ENCODE assay signal across 1 cellular context in the genomic region with DNA sequence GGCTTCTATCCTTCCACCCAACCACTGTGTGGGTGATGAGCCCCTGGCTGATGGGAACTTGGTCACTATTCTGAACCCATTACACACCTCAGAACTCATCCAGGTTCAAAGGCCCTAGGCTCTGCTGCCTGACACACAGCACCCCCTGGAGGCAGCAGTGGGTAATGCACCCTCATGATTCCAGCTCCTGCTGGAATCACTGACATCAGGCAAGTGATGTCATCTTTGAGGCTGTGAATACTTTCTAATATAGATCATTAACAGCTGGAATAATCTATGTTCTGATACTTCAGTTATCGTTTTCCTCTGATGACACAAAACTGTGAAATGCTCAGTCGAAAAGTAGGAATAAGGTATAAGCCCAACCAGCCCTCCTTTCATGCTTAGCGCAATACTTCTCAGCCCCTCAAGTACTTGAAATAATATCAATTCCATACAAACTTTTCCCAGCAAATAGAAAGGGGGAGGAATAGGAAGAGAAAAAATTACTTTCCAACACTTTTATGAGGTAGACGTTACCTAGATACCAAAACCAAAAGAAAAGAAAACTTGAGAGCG.
A peak's percentile ranks its signal among the peaks of the same experiment; 100 is the strongest.
TF ChIP-seq lines count a peak whose summit lies in the region.

No MANE protein-coding gene starts in this region.

TF ChIP-seq in K562, 482 proteins besides CTCF, POLR2A, EP300 and RAD21:
- TF ChIP-seq, protein P1, sequence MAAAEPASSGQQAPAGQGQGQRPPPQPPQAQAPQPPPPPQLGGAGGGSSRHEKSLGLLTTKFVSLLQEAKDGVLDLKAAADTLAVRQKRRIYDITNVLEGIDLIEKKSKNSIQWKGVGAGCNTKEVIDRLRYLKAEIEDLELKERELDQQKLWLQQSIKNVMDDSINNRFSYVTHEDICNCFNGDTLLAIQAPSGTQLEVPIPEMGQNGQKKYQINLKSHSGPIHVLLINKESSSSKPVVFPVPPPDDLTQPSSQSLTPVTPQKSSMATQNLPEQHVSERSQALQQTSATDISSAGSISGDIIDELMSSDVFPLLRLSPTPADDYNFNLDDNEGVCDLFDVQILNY (CRISPR knock-in tag; IDR thresholded peaks at IDR 0.05) = no peak
- TF ChIP-seq CREB1 (IDR thresholded peaks at IDR 0.05) (no peak), CREB1 (CRISPR knock-in tag; IDR thresholded peaks at IDR 0.05) (no peak), NCOA2 (IDR thresholded peaks at IDR 0.05; ENCODE audit: partially characterized antibody in 2 of 2) (no peak), TCF7L2 (IDR thresholded peaks at IDR 0.05; ENCODE audit: low read depth, low read length) (no peak), ILF3 (IDR thresholded peaks at IDR 0.05; ENCODE audit: borderline replicate concordance) (no peak), JUND (IDR thresholded peaks at IDR 0.05; ENCODE audit: borderline replicate concordance, low read depth, low read length) (peak; percentile 79), JUND (tag; IDR thresholded peaks at IDR 0.05; ENCODE audit: borderline replicate concordance, low read depth, low read length) (peak; percentile 61), SMC3 (conservative IDR thresholded peaks at IDR 0.05; ENCODE audit: insufficient read depth, low read depth, low read length) (peak; percentile 96), ATF7 (IDR thresholded peaks at IDR 0.05) (peak; percentile 89), BHLHE40 (IDR thresholded peaks at IDR 0.05; ENCODE audit: low read length) (peak; percentile 20; the same call in 1 of the 2 replicates), ARID2 (IDR thresholded peaks at IDR 0.05) (peak; percentile 89; the same call in 1 of the 2 replicates), ATF1 (CRISPR knock-in tag; IDR thresholded peaks at IDR 0.05) (no peak), ATF1 (tag; IDR thresholded peaks at IDR 0.05) (peak; percentile 69), STAG1 (CRISPR knock-in tag; IDR thresholded peaks at IDR 0.05; ENCODE audit: borderline replicate concordance) (peak; percentile 54; the same call in 1 of the 2 replicates), RCOR1 (IDR thresholded peaks at IDR 0.05; ENCODE audit: borderline replicate concordance in 1 of 2, low read depth in 2 of 2, low read length in 2 of 2) (peak in 1 of 2 experiments; percentile 70; a peak in 2 of 4 replicates), DDX20 (tag; IDR thresholded peaks at IDR 0.05; ENCODE audit: low read depth) (no peak), CC2D1A (IDR thresholded peaks at IDR 0.05) (peak; percentile 51; the same call in 1 of the 2 replicates), RB1 (IDR thresholded peaks at IDR 0.05; ENCODE audit: low read depth) (peak; percentile 73; the same call in 1 of the 2 replicates), DNMT1 (IDR thresholded peaks at IDR 0.05) (no peak), ZNF24 (IDR thresholded peaks at IDR 0.05) (0 out of 2 replicates have a peak, but pooled peaks have one; percentile 8), CREM (IDR thresholded peaks at IDR 0.05; ENCODE audit: low read depth) (peak; percentile 44; the same call in 1 of the 2 replicates), KLF16 (IDR thresholded peaks at IDR 0.05) (peak; percentile 72; the same call in 1 of the 2 replicates), CTBP1 (IDR thresholded peaks at IDR 0.05; ENCODE audit: borderline replicate concordance) (peak; percentile 46; the same call in 1 of the 2 replicates), JUN (IDR thresholded peaks at IDR 0.05; ENCODE audit: borderline replicate concordance, low read depth, low read length) (peak; percentile 55; the same call in 1 of the 2 replicates), JUN (CRISPR knock-in tag; IDR thresholded peaks at IDR 0.05; ENCODE audit: borderline replicate concordance) (no peak)
- TF ChIP-seq, protein P2, sequence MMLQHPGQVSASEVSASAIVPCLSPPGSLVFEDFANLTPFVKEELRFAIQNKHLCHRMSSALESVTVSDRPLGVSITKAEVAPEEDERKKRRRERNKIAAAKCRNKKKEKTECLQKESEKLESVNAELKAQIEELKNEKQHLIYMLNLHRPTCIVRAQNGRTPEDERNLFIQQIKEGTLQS (IDR thresholded peaks at IDR 0.05) = peak; percentile 83
- TF ChIP-seq, protein P2 (CRISPR knock-in tag; conservative IDR thresholded peaks at IDR 0.05) = no peak
- TF ChIP-seq, protein P3, sequence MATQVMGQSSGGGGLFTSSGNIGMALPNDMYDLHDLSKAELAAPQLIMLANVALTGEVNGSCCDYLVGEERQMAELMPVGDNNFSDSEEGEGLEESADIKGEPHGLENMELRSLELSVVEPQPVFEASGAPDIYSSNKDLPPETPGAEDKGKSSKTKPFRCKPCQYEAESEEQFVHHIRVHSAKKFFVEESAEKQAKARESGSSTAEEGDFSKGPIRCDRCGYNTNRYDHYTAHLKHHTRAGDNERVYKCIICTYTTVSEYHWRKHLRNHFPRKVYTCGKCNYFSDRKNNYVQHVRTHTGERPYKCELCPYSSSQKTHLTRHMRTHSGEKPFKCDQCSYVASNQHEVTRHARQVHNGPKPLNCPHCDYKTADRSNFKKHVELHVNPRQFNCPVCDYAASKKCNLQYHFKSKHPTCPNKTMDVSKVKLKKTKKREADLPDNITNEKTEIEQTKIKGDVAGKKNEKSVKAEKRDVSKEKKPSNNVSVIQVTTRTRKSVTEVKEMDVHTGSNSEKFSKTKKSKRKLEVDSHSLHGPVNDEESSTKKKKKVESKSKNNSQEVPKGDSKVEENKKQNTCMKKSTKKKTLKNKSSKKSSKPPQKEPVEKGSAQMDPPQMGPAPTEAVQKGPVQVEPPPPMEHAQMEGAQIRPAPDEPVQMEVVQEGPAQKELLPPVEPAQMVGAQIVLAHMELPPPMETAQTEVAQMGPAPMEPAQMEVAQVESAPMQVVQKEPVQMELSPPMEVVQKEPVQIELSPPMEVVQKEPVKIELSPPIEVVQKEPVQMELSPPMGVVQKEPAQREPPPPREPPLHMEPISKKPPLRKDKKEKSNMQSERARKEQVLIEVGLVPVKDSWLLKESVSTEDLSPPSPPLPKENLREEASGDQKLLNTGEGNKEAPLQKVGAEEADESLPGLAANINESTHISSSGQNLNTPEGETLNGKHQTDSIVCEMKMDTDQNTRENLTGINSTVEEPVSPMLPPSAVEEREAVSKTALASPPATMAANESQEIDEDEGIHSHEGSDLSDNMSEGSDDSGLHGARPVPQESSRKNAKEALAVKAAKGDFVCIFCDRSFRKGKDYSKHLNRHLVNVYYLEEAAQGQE (CRISPR knock-in tag; IDR thresholded peaks at IDR 0.05; ENCODE audit: low read depth) = no peak
- TF ChIP-seq, protein P4, sequence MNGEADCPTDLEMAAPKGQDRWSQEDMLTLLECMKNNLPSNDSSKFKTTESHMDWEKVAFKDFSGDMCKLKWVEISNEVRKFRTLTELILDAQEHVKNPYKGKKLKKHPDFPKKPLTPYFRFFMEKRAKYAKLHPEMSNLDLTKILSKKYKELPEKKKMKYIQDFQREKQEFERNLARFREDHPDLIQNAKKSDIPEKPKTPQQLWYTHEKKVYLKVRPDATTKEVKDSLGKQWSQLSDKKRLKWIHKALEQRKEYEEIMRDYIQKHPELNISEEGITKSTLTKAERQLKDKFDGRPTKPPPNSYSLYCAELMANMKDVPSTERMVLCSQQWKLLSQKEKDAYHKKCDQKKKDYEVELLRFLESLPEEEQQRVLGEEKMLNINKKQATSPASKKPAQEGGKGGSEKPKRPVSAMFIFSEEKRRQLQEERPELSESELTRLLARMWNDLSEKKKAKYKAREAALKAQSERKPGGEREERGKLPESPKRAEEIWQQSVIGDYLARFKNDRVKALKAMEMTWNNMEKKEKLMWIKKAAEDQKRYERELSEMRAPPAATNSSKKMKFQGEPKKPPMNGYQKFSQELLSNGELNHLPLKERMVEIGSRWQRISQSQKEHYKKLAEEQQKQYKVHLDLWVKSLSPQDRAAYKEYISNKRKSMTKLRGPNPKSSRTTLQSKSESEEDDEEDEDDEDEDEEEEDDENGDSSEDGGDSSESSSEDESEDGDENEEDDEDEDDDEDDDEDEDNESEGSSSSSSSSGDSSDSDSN (IDR thresholded peaks at IDR 0.05; ENCODE audit: borderline replicate concordance in 1 of 2, low read depth in 2 of 2, low read length in 2 of 2) = 0 out of 4 replicates have a peak, but pooled peaks of 1 of the 2 experiments have one; percentile 23
- TF ChIP-seq, protein P5, sequence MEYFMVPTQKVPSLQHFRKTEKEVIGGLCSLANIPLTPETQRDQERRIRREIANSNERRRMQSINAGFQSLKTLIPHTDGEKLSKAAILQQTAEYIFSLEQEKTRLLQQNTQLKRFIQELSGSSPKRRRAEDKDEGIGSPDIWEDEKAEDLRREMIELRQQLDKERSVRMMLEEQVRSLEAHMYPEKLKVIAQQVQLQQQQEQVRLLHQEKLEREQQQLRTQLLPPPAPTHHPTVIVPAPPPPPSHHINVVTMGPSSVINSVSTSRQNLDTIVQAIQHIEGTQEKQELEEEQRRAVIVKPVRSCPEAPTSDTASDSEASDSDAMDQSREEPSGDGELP (CRISPR knock-in tag; IDR thresholded peaks at IDR 0.05; ENCODE audit: borderline replicate concordance) = peak; percentile 13; the same call in 1 of the 2 replicates
- TF ChIP-seq, protein P6, sequence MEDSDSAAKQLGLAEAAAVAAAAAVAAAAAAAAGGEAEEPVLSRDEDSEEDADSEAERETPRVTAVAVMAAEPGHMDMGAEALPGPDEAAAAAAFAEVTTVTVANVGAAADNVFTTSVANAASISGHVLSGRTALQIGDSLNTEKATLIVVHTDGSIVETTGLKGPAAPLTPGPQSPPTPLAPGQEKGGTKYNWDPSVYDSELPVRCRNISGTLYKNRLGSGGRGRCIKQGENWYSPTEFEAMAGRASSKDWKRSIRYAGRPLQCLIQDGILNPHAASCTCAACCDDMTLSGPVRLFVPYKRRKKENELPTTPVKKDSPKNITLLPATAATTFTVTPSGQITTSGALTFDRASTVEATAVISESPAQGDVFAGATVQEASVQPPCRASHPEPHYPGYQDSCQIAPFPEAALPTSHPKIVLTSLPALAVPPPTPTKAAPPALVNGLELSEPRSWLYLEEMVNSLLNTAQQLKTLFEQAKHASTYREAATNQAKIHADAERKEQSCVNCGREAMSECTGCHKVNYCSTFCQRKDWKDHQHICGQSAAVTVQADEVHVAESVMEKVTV (CRISPR knock-in tag; IDR thresholded peaks at IDR 0.05) = peak; percentile 91
